ENCODE assay signal across 3 cellular contexts in genomic region chr15:71821547-71822129, GRCh38.
A peak's percentile ranks its signal among the peaks of the same experiment; 100 is the strongest.
TF ChIP-seq lines count a peak whose summit lies in the region.

No MANE protein-coding gene starts in this region.

TF ChIP-seq in liver, 16 proteins besides CTCF, POLR2A, EP300 and RAD21:
- TF ChIP-seq GABPA (IDR thresholded peaks at IDR 0.05 in 1 of 2, conservative IDR thresholded peaks at IDR 0.05 in 1 of 2) = no peak
- no peak for TF ChIP-seq ZBTB33 (IDR thresholded peaks at IDR 0.05)
- no peak for TF ChIP-seq JUND (IDR thresholded peaks at IDR 0.05)
- no peak for TF ChIP-seq REST (IDR thresholded peaks at IDR 0.05)
- TF ChIP-seq FOXA1 (IDR thresholded peaks at IDR 0.05) = no peak
- TF ChIP-seq NR2F2 (IDR thresholded peaks at IDR 0.05) = no peak
- no peak for TF ChIP-seq HNF4G (IDR thresholded peaks at IDR 0.05)
- no peak for TF ChIP-seq TAF1 (conservative IDR thresholded peaks at IDR 0.05)
TF ChIP-seq in liver: peak in this region for 0.

TF ChIP-seq in HepG2, 621 proteins besides CTCF, POLR2A, EP300 and RAD21:
- TF ChIP-seq PLRG1 (conservative IDR thresholded peaks at IDR 0.05) = no peak
- no peak for TF ChIP-seq ZNF350 (CRISPR knock-in tag; IDR thresholded peaks at IDR 0.05; ENCODE audit: borderline replicate concordance, low read depth)
- no peak for TF ChIP-seq BATF2 (CRISPR knock-in tag; IDR thresholded peaks at IDR 0.05)
TF ChIP-seq in HepG2: peak in this region for 0.

TF ChIP-seq in K562, 482 proteins besides CTCF, POLR2A, EP300 and RAD21:
- TF ChIP-seq ZNF274 (IDR thresholded peaks at IDR 0.05; ENCODE audit: borderline replicate concordance, low read depth, low read length) = peak; percentile 82
- TF ChIP-seq HDAC1 (IDR thresholded peaks at IDR 0.05) = no peak
